In genomic region chr13:60091573-60091972, GRCh38 we compare ENCODE assay signal across 1 cellular context.
TF ChIP-seq lines count a peak whose summit lies in the region.

No MANE protein-coding gene starts in this region.

TF ChIP-seq in IMR-90, 13 proteins besides CTCF, POLR2A, EP300 and RAD21 (continued from another document):
- TF ChIP-seq, protein P1, sequence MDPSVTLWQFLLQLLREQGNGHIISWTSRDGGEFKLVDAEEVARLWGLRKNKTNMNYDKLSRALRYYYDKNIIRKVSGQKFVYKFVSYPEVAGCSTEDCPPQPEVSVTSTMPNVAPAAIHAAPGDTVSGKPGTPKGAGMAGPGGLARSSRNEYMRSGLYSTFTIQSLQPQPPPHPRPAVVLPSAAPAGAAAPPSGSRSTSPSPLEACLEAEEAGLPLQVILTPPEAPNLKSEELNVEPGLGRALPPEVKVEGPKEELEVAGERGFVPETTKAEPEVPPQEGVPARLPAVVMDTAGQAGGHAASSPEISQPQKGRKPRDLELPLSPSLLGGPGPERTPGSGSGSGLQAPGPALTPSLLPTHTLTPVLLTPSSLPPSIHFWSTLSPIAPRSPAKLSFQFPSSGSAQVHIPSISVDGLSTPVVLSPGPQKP (IDR thresholded peaks at IDR 0.05; ENCODE audit: borderline replicate concordance, low read depth, low read length), result no peak
- no peak for TF ChIP-seq BHLHE40 (IDR thresholded peaks at IDR 0.05; ENCODE audit: low read depth, low read length)
- TF ChIP-seq FOS (IDR thresholded peaks at IDR 0.05; ENCODE audit: low read depth, low read length), result no peak
- no peak for TF ChIP-seq USF2 (IDR thresholded peaks at IDR 0.05; ENCODE audit: low read depth, low read length)
- no peak for TF ChIP-seq MXI1 (IDR thresholded peaks at IDR 0.05; ENCODE audit: borderline replicate concordance, low read depth, low read length)
- TF ChIP-seq NFE2L2 (IDR thresholded peaks at IDR 0.05; ENCODE audit: low read depth, low read length), result no peak
- no peak for TF ChIP-seq CEBPB (IDR thresholded peaks at IDR 0.05; ENCODE audit: low read depth, low read length)
- TF ChIP-seq MAFK (IDR thresholded peaks at IDR 0.05; ENCODE audit: low read depth, low read length), result no peak
- no peak for TF ChIP-seq RFX5 (IDR thresholded peaks at IDR 0.05; ENCODE audit: low read depth, low read length)
- no peak for TF ChIP-seq RCOR1 (IDR thresholded peaks at IDR 0.05; ENCODE audit: insufficient replicate concordance, low read length)
